8 cellular contexts compared by ENCODE assay signal in genomic region chr17:64218066-64218465, GRCh38. TPM values are rescaled to one million over a fixed set of nuclear protein-coding genes. Genes with fewer than 3 reads are reported as not detected.
DNase-seq lines count a peak whose midpoint lies in the region; ATAC-seq and TF ChIP-seq lines count a peak whose summit lies in the region.
"Had no signal": no experiment of that assay in that cellular context is flagged by ENCODE, and none has a peak within 500 bp of the region (broad histone marks: within the 10 kb centered on the region; RNA-seq: fewer than 3 reads in every experiment).

No MANE protein-coding gene starts in this region.

- CTCF ChIA-PET in activated naive CD4-positive, alpha-beta T cell treated with anti-CD3 and anti-CD28 coated beads, Interleukin-2, amount 10 ng/mL, durations not matched to agents 7 days and 5 days (lab: Charles Lee) = interaction anchor here (0.6 to 1.3 kb wide), 4 partner anchors 9 to 12 kb away, joined by 3 read pairs; no protein-coding TSS in a partner anchor

- DNase-seq in GM19240 (ENCODE audit: insufficient read length, low spot score) (peak; percentile 38), BE2C (no peak), NCI-H1417 (lab: John Stamatoyannopoulos, UW) (no peak)
- peak; percentile 29 for DNase-seq in activated naive CD4-positive, alpha-beta T cell treated with anti-CD3 and anti-CD28 coated beads, Interleukin-2, amount 10 ng/mL, durations not matched to agents 7 days and 5 days
- DNase-seq in stimulated activated CD4-positive, alpha-beta T cell treated with anti-CD3 and anti-CD28 coated beads, Interleukin-4, amount 100 ng/mL, for 24 hours = peak; percentile 48
- no peak for DNase-seq in NK-92 treated with Interleukin-12 subunit alpha and Interleukin-12 subunit beta, amount 100 ng/mL, for 24 hours (lab: John Stamatoyannopoulos, UW)
- DNase-seq: testis had no signal

- peaks cover 11% of the 10 kb centered on the region for H3K36me3 ChIP-seq in BE2C

- TF ChIP-seq CTCF in BE2C (IDR thresholded peaks at IDR 0.05; ENCODE audit: low read depth, low read length) = no peak

- peaks cover 16% of the 10 kb centered on the region for H3K4me1 ChIP-seq in BE2C

- H3K4me3 ChIP-seq in BE2C (ENCODE audit: low read depth, low read length) = no peak overlapping the region
- H3K4me3 ChIP-seq: testis had no signal

- no peaks in the 10 kb centered on the region for H3K27me3 ChIP-seq in BE2C
- H3K27me3 ChIP-seq: testis had no signal

- no peak overlapping the region for H3K27ac Mint-ChIP-seq in activated naive CD4-positive, alpha-beta T cell treated with anti-CD3 and anti-CD28 coated beads, Interleukin-2, amount 10 ng/mL, durations not matched to agents 7 days and 5 days

- peaks cover 7% of the 10 kb centered on the region for H3K36me3 Mint-ChIP-seq in activated naive CD4-positive, alpha-beta T cell treated with anti-CD3 and anti-CD28 coated beads, Interleukin-2, amount 10 ng/mL, durations not matched to agents 7 days and 5 days

- ATAC-seq in HG02981 (IDR thresholded peaks at IDR 0.05; ENCODE audit: unreplicated experiment) = peak; percentile 52

- peaks cover 10% of the 10 kb centered on the region for H3K4me1 Mint-ChIP-seq in activated naive CD4-positive, alpha-beta T cell treated with anti-CD3 and anti-CD28 coated beads, Interleukin-2, amount 10 ng/mL, durations not matched to agents 7 days and 5 days

- H3K4me3 Mint-ChIP-seq in activated naive CD4-positive, alpha-beta T cell treated with anti-CD3 and anti-CD28 coated beads, Interleukin-2, amount 10 ng/mL, durations not matched to agents 7 days and 5 days = no peak overlapping the region

- H3K27me3 Mint-ChIP-seq in activated naive CD4-positive, alpha-beta T cell treated with anti-CD3 and anti-CD28 coated beads, Interleukin-2, amount 10 ng/mL, durations not matched to agents 7 days and 5 days = no peaks in the 10 kb centered on the region

- peaks cover 6% of the 10 kb centered on the region for H3K9me3 ChIP-seq in BE2C
- H3K9me3 ChIP-seq: testis had no signal

- no peaks in the 10 kb centered on the region for H3K9me3 Mint-ChIP-seq in activated naive CD4-positive, alpha-beta T cell treated with anti-CD3 and anti-CD28 coated beads, Interleukin-2, amount 10 ng/mL, durations not matched to agents 7 days and 5 days

RNA-seq across cellular contexts. Expression of gene TEX2, which starts 45.0 kb away (rescaled TPM):
- 13.0 TPM for polyA plus RNA-seq in BE2C (2012; ENCODE audit: insufficient read depth, insufficient read length, low read depth)

Comparison
In these comparisons a context has a peak if more than half of its experiments do, and no peak if none do; other contexts are left out.
1. DNase-seq: peak in GM19240 (single experiment), activated naive CD4-positive, alpha-beta T cell treated with anti-CD3 and anti-CD28 coated beads, Interleukin-2, amount 10 ng/mL, durations not matched to agents 7 days and 5 days (single experiment) and stimulated activated CD4-positive, alpha-beta T cell treated with anti-CD3 and anti-CD28 coated beads, Interleukin-4, amount 100 ng/mL, for 24 hours (single experiment); none in NK-92 treated with Interleukin-12 subunit alpha and Interleukin-12 subunit beta, amount 100 ng/mL, for 24 hours (single experiment), BE2C (single experiment) and NCI-H1417 (0 of 3).